ENCODE assay signal across 9 cellular contexts in the genomic region with DNA sequence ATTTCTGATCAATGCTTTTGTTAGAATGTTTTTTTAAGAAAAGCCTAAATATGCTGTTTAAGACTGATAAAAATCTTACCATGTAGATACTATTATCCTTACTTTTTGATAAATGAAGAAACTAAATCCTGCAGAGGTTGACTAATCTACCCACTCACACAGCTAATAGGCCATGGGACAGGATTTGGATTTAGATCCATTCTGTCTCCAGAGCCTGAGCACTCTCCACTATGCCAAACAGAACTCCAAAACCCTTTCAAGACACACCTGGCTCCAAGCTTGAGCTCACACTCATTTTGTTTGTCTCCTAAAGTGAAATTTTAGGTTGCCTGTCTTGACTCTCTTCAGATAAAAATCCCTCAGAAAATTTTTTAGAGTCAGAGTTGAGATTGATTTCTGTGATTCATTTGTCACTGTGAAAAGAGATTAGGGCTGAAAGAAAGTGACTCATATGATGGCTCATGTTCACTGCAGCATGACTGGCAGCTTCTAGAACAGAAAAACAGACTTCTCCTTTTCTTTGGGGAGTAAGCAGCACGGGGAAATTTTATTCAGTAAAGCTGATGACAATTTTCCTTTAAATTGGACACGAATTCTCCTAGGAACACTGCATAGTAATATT.
A peak's percentile ranks its signal among the peaks of the same experiment; 100 is the strongest.
DNase-seq lines count a peak whose midpoint lies in the region; ATAC-seq and TF ChIP-seq lines count a peak whose summit lies in the region.
"Had no signal": no experiment of that assay in that cellular context is flagged by ENCODE, and none has a peak within 500 bp of the region (broad histone marks: within the 10 kb centered on the region; RNA-seq: fewer than 3 reads in every experiment).

No MANE protein-coding gene starts in this region.

- H3K27me3 Mint-ChIP-seq in activated T-helper 17 cell treated with anti-CD3 and anti-CD28 coated beads, Interleukin-2, amount 50 U/mL, for 72 hours, result no peaks in the 10 kb centered on the region
- H3K27me3 Mint-ChIP-seq in osteocyte (ENCODE audit: unreplicated experiment), result peaks cover 2% of the 10 kb centered on the region

- no peak overlapping the region for H3K4me3 Mint-ChIP-seq in activated T-helper 17 cell treated with anti-CD3 and anti-CD28 coated beads, Interleukin-2, amount 50 U/mL, for 72 hours
- no peak overlapping the region for H3K4me3 Mint-ChIP-seq in osteocyte (ENCODE audit: unreplicated experiment)

- no peak for TF ChIP-seq CTCF in osteocyte (IDR thresholded peaks at IDR 0.05)

- H3K36me3 Mint-ChIP-seq in activated T-helper 17 cell treated with anti-CD3 and anti-CD28 coated beads, Interleukin-2, amount 50 U/mL, for 72 hours (ENCODE audit: low read depth), result no peaks in the 10 kb centered on the region
- no peaks in the 10 kb centered on the region for H3K36me3 Mint-ChIP-seq in osteocyte (ENCODE audit: unreplicated experiment)

- H3K27ac Mint-ChIP-seq in activated T-helper 17 cell treated with anti-CD3 and anti-CD28 coated beads, Interleukin-2, amount 50 U/mL, for 72 hours, result no peak overlapping the region
- peak overlapping the region; percentile 78 for H3K27ac Mint-ChIP-seq in osteocyte (ENCODE audit: unreplicated experiment)

- ATAC-seq in GM19467 (IDR thresholded peaks at IDR 0.05; ENCODE audit: unreplicated experiment), result peak; percentile 64
- ATAC-seq in HG03457 (IDR thresholded peaks at IDR 0.05; ENCODE audit: unreplicated experiment), result peak; percentile 77
- ATAC-seq in activated T-helper 17 cell treated with anti-CD3 and anti-CD28 coated beads, Interleukin-2, amount 50 U/mL, for 72 hours (replicated peaks), result peak; percentile 59

- no peaks in the 10 kb centered on the region for H3K4me1 Mint-ChIP-seq in activated T-helper 17 cell treated with anti-CD3 and anti-CD28 coated beads, Interleukin-2, amount 50 U/mL, for 72 hours
- H3K4me1 Mint-ChIP-seq in osteocyte (ENCODE audit: unreplicated experiment), result peaks cover 22% of the 10 kb centered on the region

- no peaks in the 10 kb centered on the region for H3K9me3 Mint-ChIP-seq in activated T-helper 17 cell treated with anti-CD3 and anti-CD28 coated beads, Interleukin-2, amount 50 U/mL, for 72 hours
- H3K9me3 Mint-ChIP-seq in osteocyte (ENCODE audit: unreplicated experiment), result no peaks in the 10 kb centered on the region

- DNase-seq in COLO829 (ENCODE audit: low spot score) (peak; percentile 36), osteocyte (ENCODE audit: extremely low spot score, unreplicated experiment) (no peak), activated gamma-delta T cell (lab: John Stamatoyannopoulos, UW) (no peak), NCI-H526 treated with DMSO at 0.1 percent for 48 hours (lab: John Stamatoyannopoulos, UW) (no peak)
- no peak for DNase-seq in activated naive CD4-positive, alpha-beta T cell (lab: John Stamatoyannopoulos, UW)
- DNase-seq: right lobe of liver had no signal
